Comparison of ENCODE assay signal across 11 cellular contexts in genomic region chr2:172110422-172110811, GRCh38. TPM values are rescaled to one million over a fixed set of nuclear protein-coding genes. Genes with fewer than 3 reads are reported as not detected.
A peak's percentile ranks its signal among the peaks of the same experiment; 100 is the strongest.
DNase-seq lines count a peak whose midpoint lies in the region; ATAC-seq, FAIRE-seq and TF ChIP-seq lines count a peak whose summit lies in the region.
"Not testable (repeated sequence)": the region's sequence is repeated elsewhere in the genome, so short reads cannot be mapped to it uniquely, and the experiment has no call there.
"Had no signal": no experiment of that assay in that cellular context is flagged by ENCODE, and none has a peak within 500 bp of the region (broad histone marks: within the 10 kb centered on the region; RNA-seq: fewer than 3 reads in every experiment).

No MANE protein-coding gene starts in this region.

- H4K8ac ChIP-seq in neuronal stem cell (ENCODE audit: low read depth, low read length) = not testable (repeated sequence)

- H3K4me3 Mint-ChIP-seq in GM23338 = peak overlapping the region; percentile 67; the same call in 1 of the 3 replicates
- H3K4me3 Mint-ChIP-seq in WTC11 = peak overlapping the region; percentile 58; the same call in 1 of the 2 replicates

- not testable (repeated sequence) for TF ChIP-seq CTCF in A549 (IDR thresholded peaks at IDR 0.05); GM23338 (conservative IDR thresholded peaks at IDR 0.05; ENCODE audit: low read depth in 2 of 2); WTC11 (IDR thresholded peaks at IDR 0.05); mammary epithelial cell (conservative IDR thresholded peaks at IDR 0.05 in 1 of 2, IDR thresholded peaks at IDR 0.05 in 1 of 2; ENCODE audit: extremely low read depth in 1 of 2, insufficient read depth in 1 of 2, low read depth in 1 of 2, low read length in 2 of 2); HepG2 (CRISPR knock-in tag; IDR thresholded peaks at IDR 0.05)

- H3K4me1 ChIP-seq in A549; iPS-15b (ENCODE audit: control insufficient read depth, insufficient read depth, low read length): not testable (repeated sequence)
- H3K4me1 ChIP-seq in GM23338 (ENCODE audit: insufficient read depth) (peaks cover 22% of the 10 kb centered on the region), HUES48 (ENCODE audit: control insufficient read depth, insufficient read depth, low read length) (peaks cover 17% of the 10 kb centered on the region), mammary epithelial cell (ENCODE audit: insufficient read depth, low read length) (peaks cover 12% of the 10 kb centered on the region), HepG2 (ENCODE audit: insufficient read depth, low read length) (peaks cover 31% of the 10 kb centered on the region), neuronal stem cell (ENCODE audit: control insufficient read depth in 2 of 2, insufficient read depth in 1 of 2, low read depth in 1 of 2, low read length in 2 of 2) (peaks cover 0 to 23% of the 10 kb centered on the region in 2 donors)

- H3K36me3 ChIP-seq in GM23338 (ENCODE audit: insufficient read depth); HUES48 (ENCODE audit: control insufficient read depth, insufficient read depth, low read length); mammary epithelial cell (ENCODE audit: insufficient read depth, low read length); iPS-15b (ENCODE audit: control insufficient read depth, insufficient read depth, low read length); HepG2 (replicated peaks in 1 of 2; ENCODE audit: control insufficient read depth in 1 of 2, insufficient read depth in 2 of 2, low read length in 2 of 2); neuronal stem cell (replicated peaks in 1 of 2; ENCODE audit: control insufficient read depth in 2 of 2, insufficient read depth in 2 of 2, low read length in 2 of 2): not testable (repeated sequence)

- CTCF ChIA-PET in A549 (lab: Yijun Ruan, JAX); HepG2 (lab: Yijun Ruan, JAX; ENCODE audit: low intra/inter-chr PET ratio, low total read pairs): not testable (repeated sequence)
- CTCF ChIA-PET in WTC11 (lab: Charles Lee) (interaction anchor here (0.9 to 6.4 kb wide), 3 partner anchors 17 to 537 kb away, joined by 3 to 56 read pairs (median 4); partner anchors contain the start of gene DLX1), mammary epithelial cell (lab: Charles Lee; ENCODE audit: low non-redundant PET) (interaction anchor here (0.6 kb wide), 1 partner anchor 101 kb away, joined by 3 read pairs; no protein-coding TSS in a partner anchor)

- not testable (repeated sequence) for H3K23ac ChIP-seq in neuronal stem cell (ENCODE audit: low read depth, low read length, poor library complexity)

- H3F3A ChIP-seq in GM23338 (replicated peaks; ENCODE audit: low read depth) = peaks cover 27% of the 10 kb centered on the region; the same call in 1 of the 2 replicates

- POLR2A ChIA-PET in A549 (lab: Yijun Ruan, JAX); WTC11 (lab: Charles Lee); HepG2 (lab: Yijun Ruan, JAX): not testable (repeated sequence)

- not testable (repeated sequence) for TF ChIP-seq EP300 in A549 (IDR thresholded peaks at IDR 0.05); HepG2 (IDR thresholded peaks at IDR 0.05; ENCODE audit: low read depth in 2 of 2, low read length in 2 of 2); HepG2 (CRISPR knock-in tag; IDR thresholded peaks at IDR 0.05; ENCODE audit: borderline replicate concordance)

- not testable (repeated sequence) for H2BK12ac ChIP-seq in neuronal stem cell (ENCODE audit: low read length)

- H3K14ac ChIP-seq in neuronal stem cell (ENCODE audit: low read length) = not testable (repeated sequence)

- not testable (repeated sequence) for H3K9me2 ChIP-seq in GM23338 (ENCODE audit: insufficient read depth)

- H3K27ac ChIP-seq in A549; GM23338 (ENCODE audit: low read depth); HUES48 (ENCODE audit: low read depth, low read length); mammary epithelial cell (ENCODE audit: insufficient read depth, low read depth, low read length); HepG2 (ENCODE audit: extremely low read length, insufficient read depth, low read length); neuronal stem cell (replicated peaks; ENCODE audit: low read length): not testable (repeated sequence)

- not testable (repeated sequence) for BruUV-seq in mammary epithelial cell (replicated peaks; lab: Mats Ljungman, UMichigan); HepG2 (replicated peaks; lab: Mats Ljungman, UMichigan)

- H3K36me3 Mint-ChIP-seq in GM23338 (ENCODE audit: low read depth); WTC11: not testable (repeated sequence)

- WGBS in A549 (ENCODE audit: missing lambda C conversion rate) = 87% methylated on average over 8 of the region's 8 CpGs
- 95% methylated on average over 8 of the region's 8 CpGs for WGBS in mammary epithelial cell (ENCODE audit: low coverage, missing lambda C conversion rate)
- WGBS in HepG2 (ENCODE audit: low lambda C conversion rate) = 81% methylated on average over 8 of the region's 8 CpGs
- WGBS in neuronal stem cell (ENCODE audit: extremely low coverage in 2 of 2, insufficient read length in 2 of 2, insufficient replicate concordance in 1 of 2), 2 donors = no CpG with 5 or more reads among the region's 8 CpGs

- not testable (repeated sequence) for H3K18ac ChIP-seq in neuronal stem cell (ENCODE audit: low read length)

- not testable (repeated sequence) for FAIRE-seq in A549 (lab: Jason Lieb, UNC); HepG2 (lab: Jason Lieb, UNC)

- not testable (repeated sequence) for DNase-seq in A549 (ENCODE audit: low read depth in 1 of 2, low spot score in 1 of 2); GM23338 (ENCODE audit: low spot score); WTC11 (ENCODE audit: low spot score); mammary epithelial cell; HepG2 (ENCODE audit: low spot score); neuronal stem cell (ENCODE audit: low spot score)

- H2BK120ac ChIP-seq in neuronal stem cell (ENCODE audit: low read depth, low read length) = not testable (repeated sequence)

- not testable (repeated sequence) for H3K9me3 Mint-ChIP-seq in GM23338, WTC11

- dilution Hi-C loops in mammary epithelial cell (cut with HindIII; ENCODE audit: low sequenced_read_pairs) = not testable (repeated sequence)

- H2AK5ac ChIP-seq in neuronal stem cell (ENCODE audit: low read depth, low read length) = not testable (repeated sequence)

- TF ChIP-seq POLR2A in A549 (IDR thresholded peaks at IDR 0.05; ENCODE audit: low read length); HepG2 (IDR thresholded peaks at IDR 0.05; ENCODE audit: insufficient read depth in 1 of 2, low read depth in 2 of 2, low read length in 2 of 2): not testable (repeated sequence)

- in situ Hi-C loops in mammary epithelial cell (cut with MboI; ENCODE audit: low sequenced_read_pairs in 2 of 2) = loop anchor here (25.0 kb wide), 2 partner anchors 298 to 523 kb away; no protein-coding TSS in a partner anchor
- in situ Hi-C loops in HepG2 (cut with HindIII; ENCODE audit: extremely low pct_ligation_motif_present, low pct_unique_long_range_greater_than_20kb) = not testable (repeated sequence)

- not testable (repeated sequence) for H3K4me3 ChIP-seq in A549; mammary epithelial cell (replicated peaks in 1 of 3; ENCODE audit: insufficient read depth in 1 of 3, low read depth in 2 of 3, low read length in 3 of 3); neuronal stem cell (ENCODE audit: low read length in 2 of 2)
- peak overlapping the region; percentile 59 for H3K4me3 ChIP-seq in GM23338
- H3K4me3 ChIP-seq in HUES48 (ENCODE audit: low read depth, low read length) = peak overlapping the region; percentile 49
- peak overlapping the region; percentile 40 for H3K4me3 ChIP-seq in iPS-15b (ENCODE audit: low read depth, low read length)
- H3K4me3 ChIP-seq in HepG2 (replicated peaks in 1 of 3; ENCODE audit: insufficient read depth in 1 of 3, low read depth in 2 of 3, low read length in 3 of 3) = peak overlapping the region; percentile 17 to 52 (median 33); a peak in 2 of 6 replicates

- intact Hi-C loops in mammary epithelial cell (cut with micrococcal nuclease); HepG2 (cut with micrococcal nuclease; ENCODE audit: unreplicated experiment): not testable (repeated sequence)

- H3K4me2 ChIP-seq in A549; mammary epithelial cell (ENCODE audit: insufficient read depth, low read depth, low read length); neuronal stem cell (ENCODE audit: insufficient read depth, low read length, poor library complexity, severe bottlenecking): not testable (repeated sequence)
- peak overlapping the region; percentile 87 for H3K4me2 ChIP-seq in GM23338
- H3K4me2 ChIP-seq in HepG2 (ENCODE audit: low read depth, low read length) = peak overlapping the region; percentile 69

- H3K4ac ChIP-seq in neuronal stem cell (ENCODE audit: low read length) = not testable (repeated sequence)

- peaks cover 28% of the 10 kb centered on the region for H3K4me1 Mint-ChIP-seq in GM23338
- peaks cover 26% of the 10 kb centered on the region for H3K4me1 Mint-ChIP-seq in WTC11

- peaks cover 63% of the 10 kb centered on the region for H3K27me3 Mint-ChIP-seq in GM23338 (ENCODE audit: insufficient read depth, low read depth, poor library complexity)
- H3K27me3 Mint-ChIP-seq in WTC11 (ENCODE audit: low read depth) = peaks cover 68% of the 10 kb centered on the region

- H3K27ac Mint-ChIP-seq in GM23338, WTC11: not testable (repeated sequence)

- not testable (repeated sequence) for H3K79me2 ChIP-seq in GM23338 (replicated peaks; ENCODE audit: insufficient read depth); mammary epithelial cell (ENCODE audit: insufficient read depth, low read length); HepG2 (ENCODE audit: insufficient read depth, low read length)

- not testable (repeated sequence) for H2BK5ac ChIP-seq in neuronal stem cell (ENCODE audit: low read length)

- not testable (repeated sequence) for ATAC-seq in A549, GM23338, WTC11, HepG2

- H2AFZ ChIP-seq in GM23338 = peak overlapping the region; percentile 97
- peak overlapping the region; percentile 90 for H2AFZ ChIP-seq in mammary epithelial cell (ENCODE audit: low read depth, low read length)
- not testable (repeated sequence) for H2AFZ ChIP-seq in HepG2 (ENCODE audit: low read length)
- peak overlapping the region; percentile 30 for H2AFZ ChIP-seq in neuronal stem cell (ENCODE audit: low read length)

- H2BK15ac ChIP-seq in neuronal stem cell (ENCODE audit: low read length) = not testable (repeated sequence)

- H3K9ac ChIP-seq in HUES48 (ENCODE audit: low read depth, low read length); mammary epithelial cell (ENCODE audit: insufficient read depth, low read length); iPS-15b (ENCODE audit: low read depth, low read length); HepG2 (ENCODE audit: insufficient read depth, low read depth, low read length); neuronal stem cell (ENCODE audit: low read depth, low read length, poor library complexity): not testable (repeated sequence)

- not testable (repeated sequence) for TF ChIP-seq RAD21 in A549 (conservative IDR thresholded peaks at IDR 0.05 in 1 of 2, IDR thresholded peaks at IDR 0.05 in 1 of 2); HepG2 (CRISPR knock-in tag; IDR thresholded peaks at IDR 0.05)

- not testable (repeated sequence) for H3K9me3 ChIP-seq in A549; HUES48 (ENCODE audit: control insufficient read depth, insufficient read depth, low read length); mammary epithelial cell (replicated peaks; ENCODE audit: insufficient read depth, low read length); iPS-15b (ENCODE audit: control insufficient read depth, insufficient read depth, low read length); HepG2 (ENCODE audit: low read length); neuronal stem cell (replicated peaks in 1 of 2; ENCODE audit: control insufficient read depth in 2 of 2, insufficient read depth in 1 of 2, low read depth in 1 of 2, low read length in 2 of 2)

- not testable (repeated sequence) for H4K91ac ChIP-seq in neuronal stem cell (ENCODE audit: low read depth, low read length, poor library complexity)

- H3K79me1 ChIP-seq in neuronal stem cell (ENCODE audit: low read depth, low read length) = not testable (repeated sequence)

- not testable (repeated sequence) for H4K20me1 ChIP-seq in GM23338 (replicated peaks; ENCODE audit: insufficient read depth); mammary epithelial cell (ENCODE audit: insufficient read depth, low read length); HepG2 (ENCODE audit: insufficient read depth, low read length)

- peaks cover 77% of the 10 kb centered on the region for H3K27me3 ChIP-seq in GM23338 (ENCODE audit: insufficient read depth)
- H3K27me3 ChIP-seq in HUES48 (ENCODE audit: control insufficient read depth, insufficient read depth, low read length) = peaks cover 75% of the 10 kb centered on the region
- H3K27me3 ChIP-seq in mammary epithelial cell (ENCODE audit: insufficient read depth, low read length) = not testable (repeated sequence)
- H3K27me3 ChIP-seq in iPS-15b (ENCODE audit: control insufficient read depth, insufficient read depth, low read length) = peaks cover 73% of the 10 kb centered on the region
- peaks cover 3 to 17% of the 10 kb centered on the region in 2 experiments; a peak in 4 of 5 replicates for H3K27me3 ChIP-seq in HepG2 (ENCODE audit: control insufficient read depth in 1 of 2, insufficient read depth in 2 of 2, low read length in 2 of 2)
- H3K27me3 ChIP-seq in neuronal stem cell (ENCODE audit: control insufficient read depth in 3 of 3, insufficient read depth in 3 of 3, low read depth in 1 of 3, low read length in 3 of 3) = peaks cover 24 to 49% (median 28%) of the 10 kb centered on the region in 3 experiments

RNA-seq across cellular contexts. Expression of gene DLX2, which starts 7.7 kb away (rescaled TPM):
- polyA plus RNA-seq in A549 (2011; rRNA removed) = 0.04 TPM in 2 replicates
- 0.22 and 0.41 TPM in 2 replicates for polyA plus RNA-seq in A549 (2012; cell fraction: cytosol; rRNA removed)
- polyA plus RNA-seq in A549 (2012; cell fraction: nucleus; rRNA removed) = 0.44 and 0.60 TPM in 2 replicates
- 0.17 to 0.25 TPM (median 0.19 TPM) in 3 replicates for polyA plus RNA-seq in A549 (2017; fragmentation: RNase III; extraction: RNeasy Plus Mini Kit Qiagen cat#74134 plus additional on column Dnase treatment)
- not detected in 2 replicates for polyA minus RNA-seq in A549 (2011; rRNA and poly(A)+ RNA removed)
- total RNA-seq in GM23338 (2014; rRNA removed; shearing (Covaris generic)) = 0.16 and 0.24 TPM in 2 replicates
- 0.08 and 0.19 TPM in 2 replicates for polyA plus RNA-seq in GM23338 (2016; fragmentation: Nextera tagmentation; extraction: Ambion mirVana)
- 0.28 to 0.64 TPM (median 0.55 TPM) in 3 replicates for total RNA-seq in WTC11 (2021)
- total RNA-seq in mammary epithelial cell = 1 to 10 TPM in 1 of 2 donors, under 1 TPM in 1; under 0.01 to 9.9 TPM
- 0.16 TPM for polyA plus RNA-seq in mammary epithelial cell
- polyA minus RNA-seq in mammary epithelial cell = 0.31 TPM
- total RNA-seq in HepG2 (2016; rRNA removed; fragmentation: Illumina TruSeq; extraction: Trizol) = 0.15 TPM in 1 of 2 replicates, not detected in the other
- total RNA-seq in HepG2 (2016; cell fraction: cytosol; rRNA removed; fragmentation: Illumina TruSeq; extraction: Trizol; ENCODE audit: low read depth) = 0.09 TPM in 1 of 2 replicates, not detected in the other
- total RNA-seq in HepG2 (2016; cell fraction: insoluble cytoplasmic fraction; rRNA removed; fragmentation: Illumina TruSeq; extraction: Trizol) = 0.09 TPM in 1 of 2 replicates, not detected in the other
- total RNA-seq in HepG2 (2016; cell fraction: membrane; rRNA removed; fragmentation: Illumina TruSeq; extraction: Trizol) = 0.06 and 0.17 TPM in 2 replicates
- not detected in 2 replicates for total RNA-seq in HepG2 (2016; cell fraction: nucleus; rRNA removed; fragmentation: Illumina TruSeq; extraction: Trizol)
- 0.07 TPM in 2 replicates for polyA plus RNA-seq in HepG2 (2011; rRNA removed)
- polyA plus RNA-seq in HepG2 (2011; cell fraction: cytosol; rRNA removed) = 0.04 and 0.05 TPM in 2 replicates
- polyA plus RNA-seq in HepG2 (2011; cell fraction: nucleus; rRNA removed) = 0.29 and 0.59 TPM in 2 replicates
- polyA plus RNA-seq in HepG2 (2012) = 0.17 and 0.25 TPM in 2 replicates
- polyA plus RNA-seq in HepG2 (2016; cell fraction: cytosol; fragmentation: Illumina TruSeq; extraction: Trizol; ENCODE audit: low read depth) = 0.07 and 0.12 TPM in 2 replicates
- 0.25 and 0.37 TPM in 2 replicates for polyA plus RNA-seq in HepG2 (2016; cell fraction: insoluble cytoplasmic fraction; fragmentation: Illumina TruSeq; extraction: Trizol; ENCODE audit: low read depth)
- polyA plus RNA-seq in HepG2 (2016; cell fraction: membrane; fragmentation: Illumina TruSeq; extraction: Trizol; ENCODE audit: low read depth) = 0.21 and 0.24 TPM in 2 replicates
- polyA plus RNA-seq in HepG2 (2016; cell fraction: nucleus; fragmentation: Illumina TruSeq; extraction: Trizol; ENCODE audit: insufficient read depth, low read depth) = 0.36 and 0.59 TPM in 2 replicates
- polyA minus RNA-seq in HepG2 (2011; rRNA and poly(A)+ RNA removed; ENCODE audit: low replicate concordance) = 0.07 and 0.10 TPM in 2 replicates
- polyA minus RNA-seq in HepG2 (2011; cell fraction: cytosol; rRNA and poly(A)+ RNA removed) = 0.20 and 0.44 TPM in 2 replicates
- polyA minus RNA-seq in HepG2 (2011; cell fraction: nucleus; rRNA and poly(A)+ RNA removed) = not detected in 2 replicates
- 0.06 TPM for polyA plus RNA-seq in neuronal stem cell (2013, experiment 1 of 2)
- polyA plus RNA-seq in neuronal stem cell (2013, experiment 2 of 2) = 0.10 TPM
- total RNA-seq: CD4-positive, alpha-beta T cell had no signal
- polyA plus RNA-seq: CD14-positive monocyte; CD8-positive, alpha-beta memory T cell had no signal

RNA-seq across cellular contexts. Expression of gene DLX1, which starts 25.1 kb away (rescaled TPM):
- polyA plus RNA-seq in A549 (2011; rRNA removed) (0.53 and 1.1 TPM in 2 replicates), A549 (2017; fragmentation: RNase III; extraction: RNeasy Plus Mini Kit Qiagen cat#74134 plus additional on column Dnase treatment) (2.4 to 2.9 TPM (median 2.5 TPM) in 3 replicates), GM23338 (2016; fragmentation: Nextera tagmentation; extraction: Ambion mirVana) (not detected in 2 replicates), mammary epithelial cell (0.52 TPM), HepG2 (2011; rRNA removed) (0.69 and 0.86 TPM in 2 replicates)
- 3.2 and 4.7 TPM in 2 replicates for polyA plus RNA-seq in A549 (2012; cell fraction: cytosol; rRNA removed)
- polyA plus RNA-seq in A549 (2012; cell fraction: nucleus; rRNA removed) = 7.7 and 10.3 TPM in 2 replicates
- polyA minus RNA-seq in A549 (2011; rRNA and poly(A)+ RNA removed) = 0.24 and 1.2 TPM in 2 replicates
- not detected in 2 replicates for total RNA-seq in GM23338 (2014; rRNA removed; shearing (Covaris generic))
- total RNA-seq in WTC11 (2021) (not detected in 3 replicates), mammary epithelial cell (1 to 10 TPM in 1 of 2 donors, under 1 TPM in 1; 0.17 to 3.3 TPM), HepG2 (2016; rRNA removed; fragmentation: Illumina TruSeq; extraction: Trizol) (0.18 TPM in 1 of 2 replicates, not detected in the other)
- polyA minus RNA-seq in mammary epithelial cell = 3.3 TPM
- total RNA-seq in HepG2 (2016; cell fraction: cytosol; rRNA removed; fragmentation: Illumina TruSeq; extraction: Trizol; ENCODE audit: low read depth) = not detected in 2 replicates
- 0.13 and 0.52 TPM in 2 replicates for total RNA-seq in HepG2 (2016; cell fraction: insoluble cytoplasmic fraction; rRNA removed; fragmentation: Illumina TruSeq; extraction: Trizol)
- total RNA-seq in HepG2 (2016; cell fraction: membrane; rRNA removed; fragmentation: Illumina TruSeq; extraction: Trizol) = 0.09 TPM in 1 of 2 replicates, not detected in the other
- total RNA-seq in HepG2 (2016; cell fraction: nucleus; rRNA removed; fragmentation: Illumina TruSeq; extraction: Trizol) = 0.25 and 0.37 TPM in 2 replicates
- 0.40 and 0.47 TPM in 2 replicates for polyA plus RNA-seq in HepG2 (2011; cell fraction: cytosol; rRNA removed)
- polyA plus RNA-seq in HepG2 (2011; cell fraction: nucleus; rRNA removed) = 3.0 and 3.7 TPM in 2 replicates
- polyA plus RNA-seq in HepG2 (2012) = 0.32 and 0.51 TPM in 2 replicates
- 0.19 TPM in 1 of 2 replicates, not detected in the other for polyA plus RNA-seq in HepG2 (2016; cell fraction: cytosol; fragmentation: Illumina TruSeq; extraction: Trizol; ENCODE audit: low read depth)
- polyA plus RNA-seq in HepG2 (2016; cell fraction: insoluble cytoplasmic fraction; fragmentation: Illumina TruSeq; extraction: Trizol; ENCODE audit: low read depth) = 0.27 and 0.41 TPM in 2 replicates
- 0.09 and 0.16 TPM in 2 replicates for polyA plus RNA-seq in HepG2 (2016; cell fraction: membrane; fragmentation: Illumina TruSeq; extraction: Trizol; ENCODE audit: low read depth)
- 0.94 TPM in 1 of 2 replicates, not detected in the other for polyA plus RNA-seq in HepG2 (2016; cell fraction: nucleus; fragmentation: Illumina TruSeq; extraction: Trizol; ENCODE audit: insufficient read depth, low read depth)
- polyA minus RNA-seq in HepG2 (2011; rRNA and poly(A)+ RNA removed; ENCODE audit: low replicate concordance) = 0.89 and 1.8 TPM in 2 replicates
- polyA minus RNA-seq in HepG2 (2011; cell fraction: cytosol; rRNA and poly(A)+ RNA removed) = 0.40 and 1.1 TPM in 2 replicates
- polyA minus RNA-seq in HepG2 (2011; cell fraction: nucleus; rRNA and poly(A)+ RNA removed) = 1.8 and 2.2 TPM in 2 replicates
- 0.08 TPM for polyA plus RNA-seq in neuronal stem cell (2013, experiment 1 of 2)
- 0.10 TPM for polyA plus RNA-seq in neuronal stem cell (2013, experiment 2 of 2)
- total RNA-seq: CD4-positive, alpha-beta T cell; CD8-positive, alpha-beta memory T cell had no signal
- polyA plus RNA-seq: CD14-positive monocyte; CD8-positive, alpha-beta memory T cell had no signal
